17 cellular contexts compared by ENCODE assay signal in the genomic region with DNA sequence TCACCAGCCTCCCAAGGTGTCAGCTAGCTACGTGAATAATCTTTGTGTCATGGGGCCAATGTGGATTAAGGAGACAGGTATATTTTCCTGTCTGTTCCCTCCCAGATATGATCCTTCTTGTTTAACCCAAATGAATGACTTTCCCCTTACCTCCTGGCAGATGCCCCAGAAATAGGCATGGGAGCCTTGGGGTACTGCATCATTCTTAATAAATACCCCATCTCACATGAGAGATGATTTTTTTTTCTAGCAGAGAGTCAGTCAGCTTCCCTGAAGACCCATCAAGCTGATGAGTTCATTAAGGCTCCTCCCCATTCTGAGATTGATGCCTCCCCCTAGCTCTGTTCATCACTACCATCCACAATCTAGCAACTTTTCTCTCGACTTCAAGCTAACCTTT.
DNase-seq lines count a peak whose midpoint lies in the region; ATAC-seq and TF ChIP-seq lines count a peak whose summit lies in the region.
"Had no signal": no experiment of that assay in that cellular context is flagged by ENCODE, and none has a peak within 500 bp of the region (broad histone marks: within the 10 kb centered on the region; RNA-seq: fewer than 3 reads in every experiment).

No MANE protein-coding gene starts in this region.

- H3K36me3 ChIP-seq in BLaER1 treated with 17β-estradiol and CSF1 and Interleukin-3, amounts not matched to agents 10 nM and 100 nM, result peaks cover 0 to 3% (median 0%) of the 10 kb centered on the region in 11 experiments; a peak in 3 of 22 replicates
- H3K36me3 ChIP-seq: MG63 had no signal

- no peak for ATAC-seq in GM19328 (IDR thresholded peaks at IDR 0.05; ENCODE audit: unreplicated experiment)
- ATAC-seq: K562, Right ventricle myocardium inferior had no signal

- H3K27ac ChIP-seq in BLaER1 treated with 17β-estradiol and CSF1 and Interleukin-3, amounts not matched to agents 10 nM and 100 nM, result 0 out of 22 replicates have a peak overlapping the region, but pooled peaks of 1 of the 11 experiments have one; percentile 47
- H3K27ac ChIP-seq in VCaP, result peak overlapping the region; percentile 95
- H3K27ac ChIP-seq: SK-N-MC had no signal

- DNase-seq in D341Med (ENCODE audit: low spot score), result peak; percentile 62
- DNase-seq in pons (ENCODE audit: low spot score), result peak; percentile 30
- DNase-seq in iPS-NIHi11 (ENCODE audit: low spot score), result no peak
- DNase-seq in NCI-H2029 treated with DMSO at 0.1 percent for 48 hours (lab: John Stamatoyannopoulos, UW), result no peak
- DNase-seq: CD4-positive, alpha-beta memory T cell; DMS79; NCI-H187; NCI-H2107; NCI-H774; SW 1271 had no signal

- peaks cover 10 to 28% (median 19%) of the 10 kb centered on the region in 11 experiments for H3K9me3 ChIP-seq in BLaER1 treated with 17β-estradiol and CSF1 and Interleukin-3, amounts not matched to agents 10 nM and 100 nM (replicated peaks in 1 of 11)

- no peak overlapping the region for H3K9ac ChIP-seq in BLaER1 treated with 17β-estradiol and CSF1 and Interleukin-3, amounts not matched to agents 10 nM and 100 nM

- no peaks in the 10 kb centered on the region for H3K27me3 ChIP-seq in BLaER1 treated with 17β-estradiol and CSF1 and Interleukin-3, amounts not matched to agents 10 nM and 100 nM
- H3K27me3 ChIP-seq: MG63 had no signal

- no peak for TF ChIP-seq CTCF in VCaP (conservative IDR thresholded peaks at IDR 0.05)

- H3K4me3 ChIP-seq in BLaER1 treated with 17β-estradiol and CSF1 and Interleukin-3, amounts not matched to agents 10 nM and 100 nM, result no peak overlapping the region
- H3K4me3 ChIP-seq: K562, MG63, SK-N-MC had no signal

- peaks cover 36 to 60% (median 55%) of the 10 kb centered on the region in 10 experiments for H3K4me1 ChIP-seq in BLaER1 treated with 17β-estradiol and CSF1 and Interleukin-3, amounts not matched to agents 10 nM and 100 nM

- peak overlapping the region; percentile 76 to 89 (median 83); a peak in 21 of 22 replicates for H3K4me2 ChIP-seq in BLaER1 treated with 17β-estradiol and CSF1 and Interleukin-3, amounts not matched to agents 10 nM and 100 nM

- no peaks in the 10 kb centered on the region for H4K20me1 ChIP-seq in BLaER1 treated with 17β-estradiol and CSF1 and Interleukin-3, amounts not matched to agents 10 nM and 100 nM

Comparison
In these comparisons a context has a peak if more than half of its experiments do, and no peak if none do; other contexts are left out.
1. DNase-seq: peak in D341Med (single experiment) and pons (single experiment); none in iPS-NIHi11 (single experiment) and NCI-H2029 treated with DMSO at 0.1 percent for 48 hours (single experiment).